In genomic region chr17:39212200-39212810, GRCh38 we compare ENCODE assay signal across 26 cellular contexts. TPM values are rescaled to one million over a fixed set of nuclear protein-coding genes. Genes with fewer than 3 reads are reported as not detected.
DNase-seq lines count a peak whose midpoint lies in the region; ATAC-seq and TF ChIP-seq lines count a peak whose summit lies in the region.
"Had no signal": no experiment of that assay in that cellular context is flagged by ENCODE, and none has a peak within 500 bp of the region (broad histone marks: within the 10 kb centered on the region; RNA-seq: fewer than 3 reads in every experiment).

No MANE protein-coding gene starts in this region.

- no peak overlapping the region for H2AFZ ChIP-seq in GM23248
- H2AFZ ChIP-seq: GM23338 had no signal

- no peaks in the 10 kb centered on the region for H3K9me3 ChIP-seq in GM23248 (ENCODE audit: low read depth)
- H3K9me3 ChIP-seq in right cardiac atrium (ENCODE audit: control insufficient read depth, low read length): no peaks in the 10 kb centered on the region
- H3K9me3 ChIP-seq in thoracic aorta: no peaks in the 10 kb centered on the region
- no peaks in the 10 kb centered on the region for H3K9me3 ChIP-seq in SJCRH30 (replicated peaks)
- H3K9me3 ChIP-seq: heart left ventricle, spleen had no signal

- no peak overlapping the region for H3K9ac ChIP-seq in GM23248

- H3K27me3 ChIP-seq in GM23248 (replicated peaks; ENCODE audit: insufficient read depth) (no peaks in the 10 kb centered on the region), right cardiac atrium (ENCODE audit: control insufficient read depth, insufficient read depth) (no peaks in the 10 kb centered on the region), thoracic aorta (replicated peaks; ENCODE audit: insufficient read depth) (no peaks in the 10 kb centered on the region), SJCRH30 (peaks cover 3% of the 10 kb centered on the region; the same call in 1 of the 2 replicates)

- no peak for TF ChIP-seq CTCF in thoracic aorta (IDR thresholded peaks at IDR 0.05)

- H3K4me1 ChIP-seq in GM23248 (ENCODE audit: insufficient read depth) (peaks cover 7% of the 10 kb centered on the region), right cardiac atrium (ENCODE audit: control insufficient read depth, insufficient read depth, low read length) (peaks cover 4% of the 10 kb centered on the region), thoracic aorta (ENCODE audit: control insufficient read depth in 1 of 2, low read depth in 2 of 2) (peaks cover 34 to 67% of the 10 kb centered on the region in 2 donors), SJCRH30 (peaks cover 16% of the 10 kb centered on the region)

- H3K27ac ChIP-seq in GM23248 (no peak overlapping the region), angular gyrus (ENCODE audit: low read depth, low read length) (peak overlapping the region; percentile 64), right cardiac atrium (ENCODE audit: low read length) (peak overlapping the region; percentile 13), thoracic aorta (peak overlapping the region; percentile 58 to 64), SJCRH30 (no peak overlapping the region)
- H3K27ac ChIP-seq: heart left ventricle, spleen had no signal

- H3K4me3 ChIP-seq in GM23248 (no peak overlapping the region), right cardiac atrium (ENCODE audit: low read length) (no peak overlapping the region), thoracic aorta (no peak overlapping the region), SJCRH30 (no peak overlapping the region)
- H3K4me3 ChIP-seq: GM23338, heart left ventricle, spleen had no signal

- no peaks in the 10 kb centered on the region for H4K20me1 ChIP-seq in GM23248 (ENCODE audit: insufficient read depth)

- no peaks in the 10 kb centered on the region for H3K9me2 ChIP-seq in GM23248 (ENCODE audit: insufficient read depth)

- in situ Hi-C loops in GM23248 (cut with MboI): no loop called here

- peak; percentile 61 for DNase-seq in GM23248
- DNase-seq in right cardiac atrium: peak in 1 of 3 donors; percentile 53
- DNase-seq in thoracic aorta (ENCODE audit: low spot score): no peak
- no peak for DNase-seq in SKM-1 treated with dmso at 0.1 percent for 144 hours (lab: John Stamatoyannopoulos, UW; ENCODE audit: unreplicated experiment)
- DNase-seq in NCI-H1930 (lab: John Stamatoyannopoulos, UW): no peak
- no peak for DNase-seq in SJCRH30
- DNase-seq: activated CD4-positive, alpha-beta T cell treated with anti-CD3 and anti-CD28 coated beads for 4 hours; activated T-cell treated with anti-CD3 and anti-CD28 coated beads, Interleukin-2, amount 50 U/mL, for 24 hours; dermis blood vessel endothelial cell; GF-D8; heart left ventricle; Kasumi-1; naive B cell; NCI-H1048; NCI-H2227 treated with DMSO at 0.1 percent for 48 hours; occipital lobe; spleen; stimulated activated CD4-positive, alpha-beta T cell treated with anti-CD3 and anti-CD28 coated beads, Interleukin-4, amount 100 ng/mL, for 1 hour; stimulated activated naive CD4-positive, alpha-beta T cell; T-helper 2 cell had no signal

- no peak overlapping the region for H3K4me2 ChIP-seq in GM23248 (ENCODE audit: unreplicated experiment)
- H3K4me2 ChIP-seq: GM23338 had no signal

- 0 out of 2 replicates have a peak, but pooled peaks cover 1% of the 10 kb centered on the region for H3F3A ChIP-seq in GM23248 (ENCODE audit: insufficient read depth)

- whole genome bisulfite sequencing in GM23248 (ENCODE audit: low coverage in 1 of 2, low lambda C conversion rate in 2 of 2, missing lambda C conversion rate in 2 of 2), 2 experiments: 80 to 84% methylated on average over 11 of the region's 11 CpGs
- WGBS in right cardiac atrium: 73% methylated on average over 11 of the region's 11 CpGs

- intact Hi-C loops in right cardiac atrium (cut with DNase I): no loop called here

- no peaks in the 10 kb centered on the region for H3K79me2 ChIP-seq in GM23248 (ENCODE audit: insufficient read depth)

- H3K36me3 ChIP-seq in GM23248 (ENCODE audit: low read depth) (no peaks in the 10 kb centered on the region), thoracic aorta (peaks cover 2% of the 10 kb centered on the region), SJCRH30 (no peaks in the 10 kb centered on the region)
- H3K36me3 ChIP-seq: heart left ventricle, spleen had no signal

- ATAC-seq in right cardiac atrium (peak; percentile 7 to 20), thoracic aorta (ENCODE audit: insufficient number of reproducible peaks, low FRiP score, low read depth) (no peak)

RNA-seq across cellular contexts. Expression of gene RPL19, which starts 12.2 kb away (rescaled TPM):
- 1,500 and 1,636 TPM in 2 replicates for total RNA-seq in GM23248 (2014; rRNA removed; shearing (Covaris generic))
- polyA plus RNA-seq in GM23248 (2016; fragmentation: Nextera tagmentation; extraction: Ambion mirVana) (892 and 903 TPM in 2 replicates), right cardiac atrium (1,781 TPM)
- total RNA-seq in right cardiac atrium (1,000 to 10,000 TPM; 1,060 to 1,177 (median 1,099) TPM), thoracic aorta (1,000 to 10,000 TPM; 1,315 to 2,278 TPM)
- total RNA-seq in SJCRH30 (2014; rRNA removed; shearing (Covaris generic)): 2,386 and 2,441 TPM in 2 replicates

RNA-seq across cellular contexts. Expression of gene STAC2, which starts 13.4 kb away (rescaled TPM):
- not detected in 2 replicates for total RNA-seq in GM23248 (2014; rRNA removed; shearing (Covaris generic))
- polyA plus RNA-seq in GM23248 (2016; fragmentation: Nextera tagmentation; extraction: Ambion mirVana): 0.05 TPM in 1 of 2 replicates, not detected in the other
- 1 to 10 TPM; 2.5 to 3.7 (median 3.1) TPM for total RNA-seq in right cardiac atrium
- polyA plus RNA-seq in right cardiac atrium: 6.9 TPM
- total RNA-seq in thoracic aorta: 10 to 100 TPM; 13.9 to 14.3 TPM
- not detected in 2 replicates for total RNA-seq in SJCRH30 (2014; rRNA removed; shearing (Covaris generic))
- total RNA-seq: activated CD8-positive, alpha-beta memory T cell treated with anti-CD3 and anti-CD28 coated beads for 36 hours; bronchial epithelial cell; endothelial cell of umbilical vein had no signal
- polyA plus RNA-seq: endothelial cell of umbilical vein had no signal

RNA-seq across cellular contexts. Expression of gene CACNB1, which starts 14.8 kb away (rescaled TPM):
- 6.6 and 8.1 TPM in 2 replicates for total RNA-seq in GM23248 (2014; rRNA removed; shearing (Covaris generic))
- polyA plus RNA-seq in GM23248 (2016; fragmentation: Nextera tagmentation; extraction: Ambion mirVana): 6.0 and 7.1 TPM in 2 replicates
- total RNA-seq in right cardiac atrium: 10 to 100 TPM in 1 of 4 donors, 1 to 10 TPM in 3; 5.8 to 10.8 (median 8.0) TPM
- 6.4 TPM for polyA plus RNA-seq in right cardiac atrium
- 10 to 100 TPM; 14.3 to 15.6 TPM for total RNA-seq in thoracic aorta
- 4.6 and 8.3 TPM in 2 replicates for total RNA-seq in SJCRH30 (2014; rRNA removed; shearing (Covaris generic))

RNA-seq across cellular contexts. Expression of gene ARL5C, which starts 46.3 kb away (rescaled TPM):
- not detected in 2 replicates for total RNA-seq in GM23248 (2014; rRNA removed; shearing (Covaris generic))
- polyA plus RNA-seq in GM23248 (2016; fragmentation: Nextera tagmentation; extraction: Ambion mirVana) (not detected in 2 replicates), right cardiac atrium (not detected)
- total RNA-seq in right cardiac atrium (not detected), thoracic aorta (under 1 TPM in 1 of 2 donors, not detected in 1; 0.27 TPM)
- not detected in 2 replicates for total RNA-seq in SJCRH30 (2014; rRNA removed; shearing (Covaris generic))
- total RNA-seq: activated CD8-positive, alpha-beta memory T cell treated with anti-CD3 and anti-CD28 coated beads for 36 hours; bronchial epithelial cell; dermis blood vessel endothelial cell; endothelial cell of umbilical vein; GM23338; heart left ventricle; occipital lobe; renal cortical epithelial cell; spleen had no signal
- polyA plus RNA-seq: endothelial cell of umbilical vein, GM23338, heart left ventricle, spleen had no signal

Comparison
In these comparisons a context has a peak if more than half of its experiments do, and no peak if none do; other contexts are left out.
1. H3K27ac ChIP-seq: peak in angular gyrus (single experiment), right cardiac atrium (single experiment) and thoracic aorta (2 of 2); none in GM23248 (single experiment) and SJCRH30 (single experiment).